8 cellular contexts compared by ENCODE assay signal in genomic region chr3:39051649-39052557, GRCh38. TPM values are rescaled to one million over a fixed set of nuclear protein-coding genes. Genes with fewer than 3 reads are reported as not detected.
A peak's percentile ranks its signal among the peaks of the same experiment; 100 is the strongest.
DNase-seq lines count a peak whose midpoint lies in the region; ATAC-seq, FAIRE-seq and TF ChIP-seq lines count a peak whose summit lies in the region.

Gene SCN11A (minus strand): TSS chr3:39051944. CDS start chr3:38950362, 101,582 bp downstream.
Gene WDR48 (plus strand): TSS chr3:39052016. CDS start chr3:39052026, 10 bp downstream.

- no peaks in the 10 kb centered on the region for H3K9me2 ChIP-seq in hepatocyte (replicated peaks; ENCODE audit: insufficient read depth)

- H3K4me2 ChIP-seq in hepatocyte, result peak within 1 kb of the TSS; percentile 86

- peak; percentile 88 for DNase-seq in GM18507 (ENCODE audit: extremely low spot score, insufficient read length, low read depth)
- peak; percentile 76 to 80 for DNase-seq in NCI-H1930 (lab: John Stamatoyannopoulos, UW)
- DNase-seq in T-helper 22 cell (ENCODE audit: low read depth), result peak; percentile 89
- DNase-seq in astrocyte of the cerebellum (ENCODE audit: low read depth), result peak; percentile 85
- peak; percentile 96 for DNase-seq in hepatocyte (ENCODE audit: low spot score)
- DNase-seq in aorta, result peak; percentile 96 to 97

- FAIRE-seq in GM18507 (lab: Jason Lieb, UNC), result peak; percentile 99

- peaks cover 47% of the 10 kb centered on the region for H3K79me2 ChIP-seq in hepatocyte

- H2AFZ ChIP-seq in hepatocyte, result peak within 1 kb of the TSS; percentile 63

- WGBS in hepatocyte (ENCODE audit: low lambda C conversion rate, missing lambda C conversion rate), result 2% methylated on average over 52 of the region's 68 CpGs
- WGBS in aorta, 2 donors, result 0 to 1% methylated on average over 46 to 68 of the region's 68 CpGs

- H3K27me3 ChIP-seq in hepatocyte (no peaks in the 10 kb centered on the region), rectal smooth muscle tissue (ENCODE audit: control insufficient read depth, insufficient read depth, low read length) (no peaks in the 10 kb centered on the region), aorta (ENCODE audit: control insufficient read depth in 1 of 2, insufficient read depth in 2 of 2, low read length in 1 of 2) (no peaks in the 10 kb centered on the region)

- H3K4me1 ChIP-seq in hepatocyte (ENCODE audit: insufficient read depth) (peaks cover 6% of the 10 kb centered on the region), rectal smooth muscle tissue (ENCODE audit: control insufficient read depth, insufficient read depth, low read length) (peaks cover 2% of the 10 kb centered on the region), aorta (ENCODE audit: control insufficient read depth in 1 of 2, insufficient read depth in 2 of 2, low read length in 2 of 2) (peaks cover 0 to 3% of the 10 kb centered on the region in 2 donors)

- peak within 1 kb of the TSS; percentile 89 for H3K9ac ChIP-seq in rectal smooth muscle tissue (ENCODE audit: low read length)

- H3K36me3 ChIP-seq in hepatocyte (replicated peaks; ENCODE audit: insufficient read depth, low read depth) (no peaks in the 10 kb centered on the region), rectal smooth muscle tissue (ENCODE audit: control insufficient read depth, insufficient read depth, low read length) (no peaks in the 10 kb centered on the region), aorta (ENCODE audit: control insufficient read depth in 1 of 2, insufficient read depth in 2 of 2, low read length in 1 of 2) (no peaks in the 10 kb centered on the region)

- H3K27ac ChIP-seq in hepatocyte, result peak within 1 kb of the TSS; percentile 98
- peak within 1 kb of the TSS; percentile 92 for H3K27ac ChIP-seq in rectal smooth muscle tissue (ENCODE audit: low read depth, low read length)
- H3K27ac ChIP-seq in aorta (ENCODE audit: low read depth in 1 of 2, low read length in 2 of 2), result peak within 1 kb of the TSS; percentile 59 to 75

- peak; percentile 98 for ATAC-seq in HG02973 (IDR thresholded peaks at IDR 0.05; ENCODE audit: unreplicated experiment)
- ATAC-seq in aorta (ENCODE audit: low FRiP score), result peak; percentile 98

- in situ Hi-C loops in astrocyte of the cerebellum (cut with HindIII; ENCODE audit: low sequenced_read_pairs), result no loop called here

- H3K4me3 ChIP-seq in astrocyte of the cerebellum (ENCODE audit: low read depth, low read length) (peak within 1 kb of the TSS; percentile 87), hepatocyte (peak within 1 kb of the TSS; percentile 56), rectal smooth muscle tissue (ENCODE audit: low read length) (peak within 1 kb of the TSS; percentile 94), aorta (ENCODE audit: low read length in 2 of 2) (peak within 1 kb of the TSS; percentile 88 to 98)

- intact Hi-C loops in aorta (cut with DNase I), result no loop called here

- H4K20me1 ChIP-seq in hepatocyte (ENCODE audit: insufficient read depth, poor library complexity, severe bottlenecking), result peaks cover 17% of the 10 kb centered on the region

- TF ChIP-seq CTCF in astrocyte of the cerebellum (IDR thresholded peaks at IDR 0.05; ENCODE audit: low read depth, low read length, missing control alignments) (no peak), hepatocyte (IDR thresholded peaks at IDR 0.05; ENCODE audit: poor library complexity) (no peak)

- no peaks in the 10 kb centered on the region for H3K9me3 ChIP-seq in hepatocyte (ENCODE audit: low read depth)
- H3K9me3 ChIP-seq in aorta (ENCODE audit: control insufficient read depth, low read length), result no peaks in the 10 kb centered on the region

RNA-seq across cellular contexts. Expression of gene SCN11A, which starts in this region (rescaled TPM):
- total RNA-seq in hepatocyte (3.7 and 3.9 TPM in 2 replicates), aorta (under 1 TPM; 0.16 to 0.93 TPM)
- polyA plus RNA-seq in hepatocyte (0.86 and 1.9 TPM in 2 replicates), aorta (not detected)

RNA-seq across cellular contexts. Expression of gene WDR48, which starts in this region (rescaled TPM):
- total RNA-seq in hepatocyte, result 34.7 and 37.0 TPM in 2 replicates
- polyA plus RNA-seq in hepatocyte, result 24.6 and 25.0 TPM in 2 replicates
- 10 to 100 TPM; 27.0 to 39.3 TPM for total RNA-seq in aorta
- polyA plus RNA-seq in aorta, result 10 to 100 TPM; 17.3 to 29.7 TPM

Comparison
In these comparisons a context has a peak if more than half of its experiments do, and no peak if none do; other contexts are left out.
1. Peak in every context shown above with its lines: DNase-seq, ATAC-seq, H3K4me3 ChIP-seq and H3K27ac ChIP-seq.